In the genomic region with DNA sequence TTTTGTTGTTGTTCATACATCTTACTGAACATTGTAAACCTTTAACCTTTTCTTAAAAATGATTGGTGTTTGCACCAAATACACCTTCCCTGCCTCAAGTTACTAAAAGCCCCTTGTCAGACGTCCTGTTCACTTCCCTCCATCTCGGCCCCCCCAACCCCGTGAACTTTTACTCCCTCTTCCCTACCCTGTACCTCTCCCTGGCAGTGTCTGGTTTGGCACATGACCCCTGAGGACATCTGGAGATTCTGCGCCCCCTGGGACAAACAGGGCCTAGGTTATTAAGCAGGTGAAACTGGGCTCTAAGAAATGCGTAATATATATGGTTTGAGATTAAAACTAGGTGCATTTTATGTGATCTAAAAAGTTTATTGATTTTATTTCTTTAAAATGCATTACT, we compare ENCODE assay signal across 9 cellular contexts. TPM values are rescaled to one million over a fixed set of nuclear protein-coding genes. Genes with fewer than 3 reads are reported as not detected.
DNase-seq lines count a peak whose midpoint lies in the region; ATAC-seq, FAIRE-seq and TF ChIP-seq lines count a peak whose summit lies in the region.
"Had no signal": no experiment of that assay in that cellular context is flagged by ENCODE, and none has a peak within 500 bp of the region (broad histone marks: within the 10 kb centered on the region; RNA-seq: fewer than 3 reads in every experiment).

No MANE protein-coding gene starts in this region.

- no peaks in the 10 kb centered on the region for H3K36me3 ChIP-seq in astrocyte (ENCODE audit: insufficient read depth, low read length)
- peaks cover 0 to 5% of the 10 kb centered on the region in 2 donors for H3K36me3 ChIP-seq in lung (ENCODE audit: control insufficient read depth in 2 of 2, insufficient read depth in 2 of 2, low read length in 2 of 2)
- H3K36me3 ChIP-seq: uterus had no signal

- peak overlapping the region; percentile 87 for H3K9ac ChIP-seq in astrocyte (ENCODE audit: low read length)

- TF ChIP-seq CTCF in astrocyte (IDR thresholded peaks at IDR 0.05; ENCODE audit: insufficient read depth, low read depth, low read length): no peak
- no peak for TF ChIP-seq CTCF in lung (IDR thresholded peaks at IDR 0.05; ENCODE audit: control extremely low read depth, extremely low read depth)
- TF ChIP-seq CTCF in type B pancreatic cell (conservative IDR thresholded peaks at IDR 0.05): no peak

- H3K4me3 ChIP-seq in astrocyte (ENCODE audit: insufficient read depth, low read depth, low read length) (peak overlapping the region; percentile 62), lung (peak overlapping the region; percentile 5)

- peaks cover 62% of the 10 kb centered on the region for H3K4me1 Mint-ChIP-seq in activated naive CD4-positive, alpha-beta T cell treated with anti-CD3 and anti-CD28 coated beads, Interleukin-2, amount 10 ng/mL, durations not matched to agents 7 days and 5 days
- H3K4me1 Mint-ChIP-seq in astrocyte (ENCODE audit: low read depth, unreplicated experiment): peaks cover 21% of the 10 kb centered on the region
- H3K4me1 Mint-ChIP-seq in type B pancreatic cell (ENCODE audit: unreplicated experiment): peaks cover 41% of the 10 kb centered on the region

- peak overlapping the region; percentile 82 for H3K4me3 Mint-ChIP-seq in activated naive CD4-positive, alpha-beta T cell treated with anti-CD3 and anti-CD28 coated beads, Interleukin-2, amount 10 ng/mL, durations not matched to agents 7 days and 5 days
- peak overlapping the region; percentile 96 for H3K4me3 Mint-ChIP-seq in astrocyte (ENCODE audit: unreplicated experiment)
- peak overlapping the region; percentile 94 for H3K4me3 Mint-ChIP-seq in type B pancreatic cell

- H2AFZ ChIP-seq in astrocyte (ENCODE audit: low read depth, low read length): no peak overlapping the region

- ATAC-seq in lung (ENCODE audit: insufficient read depth, low FRiP score): no peak
- no peak for ATAC-seq in GM18873 (IDR thresholded peaks at IDR 0.05; ENCODE audit: low FRiP score, unreplicated experiment)
- ATAC-seq in GM19397 (IDR thresholded peaks at IDR 0.05; ENCODE audit: unreplicated experiment): no peak

- CTCF ChIA-PET in activated naive CD4-positive, alpha-beta T cell treated with anti-CD3 and anti-CD28 coated beads, Interleukin-2, amount 10 ng/mL, durations not matched to agents 7 days and 5 days (lab: Charles Lee): no interaction called here

- H3K4me1 ChIP-seq in astrocyte (ENCODE audit: insufficient read depth, low read length) (peaks cover 18% of the 10 kb centered on the region), lung (ENCODE audit: control insufficient read depth in 2 of 2, insufficient read depth in 2 of 2, low read length in 2 of 2) (peaks cover 12 to 23% of the 10 kb centered on the region in 2 donors)
- H3K4me1 ChIP-seq: uterus had no signal

- H3K36me3 Mint-ChIP-seq in activated naive CD4-positive, alpha-beta T cell treated with anti-CD3 and anti-CD28 coated beads, Interleukin-2, amount 10 ng/mL, durations not matched to agents 7 days and 5 days: peaks cover 23% of the 10 kb centered on the region
- H3K36me3 Mint-ChIP-seq in astrocyte (ENCODE audit: low read depth, unreplicated experiment) (no peaks in the 10 kb centered on the region), type B pancreatic cell (peaks cover 15% of the 10 kb centered on the region)

- peaks cover 53% of the 10 kb centered on the region for H4K20me1 ChIP-seq in astrocyte (ENCODE audit: insufficient read depth, low read length)

- WGBS in lung, 2 donors: 48 to 54% methylated on average over 5 of the region's 5 CpGs

- H3K27ac ChIP-seq in astrocyte (ENCODE audit: low read depth, low read length) (peak overlapping the region; percentile 65), lung (ENCODE audit: low read depth in 1 of 2, low read length in 1 of 2) (peak overlapping the region in 1 of 2 donors; percentile 93)

- H3K9me3 ChIP-seq in astrocyte (ENCODE audit: insufficient read depth, low read depth, low read length): no peaks in the 10 kb centered on the region
- H3K9me3 ChIP-seq in lung (ENCODE audit: control insufficient read depth in 2 of 2, insufficient read depth in 1 of 2, low read length in 1 of 2): no peaks in the 10 kb centered on the region
- H3K9me3 ChIP-seq: uterus had no signal

- no peak for DNase-seq in activated naive CD4-positive, alpha-beta T cell treated with anti-CD3 and anti-CD28 coated beads, Interleukin-2, amount 10 ng/mL, durations not matched to agents 7 days and 5 days
- no peak for DNase-seq in activated naive CD4-positive, alpha-beta T cell treated with anti-CD3 and anti-CD28 coated beads, Interleukin-2, amount 50 U/mL, for 16 hours
- DNase-seq in astrocyte (ENCODE audit: low read depth) (no peak), lung (ENCODE audit: low spot score) (no peak), type B pancreatic cell (ENCODE audit: extremely low spot score, unreplicated experiment) (no peak), ureter (ENCODE audit: low spot score) (no peak)
- DNase-seq: uterus had no signal

- peak overlapping the region; percentile 91 for H3K27ac Mint-ChIP-seq in activated naive CD4-positive, alpha-beta T cell treated with anti-CD3 and anti-CD28 coated beads, Interleukin-2, amount 10 ng/mL, durations not matched to agents 7 days and 5 days
- H3K27ac Mint-ChIP-seq in astrocyte (ENCODE audit: unreplicated experiment): peak overlapping the region; percentile 86
- H3K27ac Mint-ChIP-seq in type B pancreatic cell: peak overlapping the region; percentile 94

- H3K9me3 Mint-ChIP-seq in activated naive CD4-positive, alpha-beta T cell treated with anti-CD3 and anti-CD28 coated beads, Interleukin-2, amount 10 ng/mL, durations not matched to agents 7 days and 5 days: no peaks in the 10 kb centered on the region
- no peaks in the 10 kb centered on the region for H3K9me3 Mint-ChIP-seq in astrocyte (ENCODE audit: unreplicated experiment)
- no peaks in the 10 kb centered on the region for H3K9me3 Mint-ChIP-seq in type B pancreatic cell

- H3K4me2 ChIP-seq in astrocyte (ENCODE audit: low read length): peak overlapping the region; percentile 85

- H3K27me3 ChIP-seq in astrocyte (ENCODE audit: insufficient read depth, low read length) (peaks cover 9% of the 10 kb centered on the region), lung (ENCODE audit: control insufficient read depth, insufficient read depth) (no peaks in the 10 kb centered on the region)

- no peak for FAIRE-seq in astrocyte (lab: Jason Lieb, UNC)

- peaks cover 59% of the 10 kb centered on the region for H3K79me2 ChIP-seq in astrocyte (ENCODE audit: insufficient read depth, low read length)

- peaks cover 25% of the 10 kb centered on the region for H3K27me3 Mint-ChIP-seq in activated naive CD4-positive, alpha-beta T cell treated with anti-CD3 and anti-CD28 coated beads, Interleukin-2, amount 10 ng/mL, durations not matched to agents 7 days and 5 days
- H3K27me3 Mint-ChIP-seq in astrocyte (ENCODE audit: low read depth, unreplicated experiment) (peaks cover 17% of the 10 kb centered on the region), type B pancreatic cell (peaks cover 19% of the 10 kb centered on the region)

RNA-seq across cellular contexts. Expression of a gene that starts 1.4 kb away (rescaled TPM):
- total RNA-seq in astrocyte: 32.5 and 33.7 TPM in 2 replicates
- total RNA-seq in lung: 10 to 100 TPM; 22.1 to 51.4 TPM
- polyA plus RNA-seq in lung: 10 to 100 TPM; 15.6 to 22.0 TPM
- total RNA-seq in type B pancreatic cell (ENCODE audit: low replicate concordance): 36.6 and 38.1 TPM in 2 replicates
- total RNA-seq in ureter: 47.0 TPM
